In genomic region chr6:93416575-93417420, GRCh38 we compare ENCODE assay signal across 8 cellular contexts. TPM values are rescaled to one million over a fixed set of nuclear protein-coding genes. Genes with fewer than 3 reads are reported as not detected.
DNase-seq lines count a peak whose midpoint lies in the region; ATAC-seq and TF ChIP-seq lines count a peak whose summit lies in the region.

No MANE protein-coding gene starts in this region.

- peaks cover 4% of the 10 kb centered on the region for H3K4me1 ChIP-seq in endodermal cell (ENCODE audit: control insufficient read depth, insufficient read depth, low read length)
- H3K4me1 ChIP-seq in muscle layer of duodenum (ENCODE audit: control insufficient read depth in 1 of 2, insufficient read depth in 2 of 2, low read length in 2 of 2) = peaks cover 4 to 27% of the 10 kb centered on the region in 2 donors

- no peaks in the 10 kb centered on the region for H3K36me3 Mint-ChIP-seq in activated CD4-positive, alpha-beta memory T cell treated with anti-CD3 and anti-CD28 coated beads for 36 hours
- H3K36me3 Mint-ChIP-seq in activated CD4-positive, alpha-beta memory T cell treated with anti-CD3 and anti-CD28 coated beads, Interleukin-2, amount 10 ng/mL, durations not matched to agents 7 days and 5 days (ENCODE audit: low read depth) = no peaks in the 10 kb centered on the region
- H3K36me3 Mint-ChIP-seq in endodermal cell (ENCODE audit: low read depth) = no peaks in the 10 kb centered on the region

- no peak overlapping the region for H3K4me3 Mint-ChIP-seq in activated CD4-positive, alpha-beta memory T cell treated with anti-CD3 and anti-CD28 coated beads for 36 hours
- H3K4me3 Mint-ChIP-seq in activated CD4-positive, alpha-beta memory T cell treated with anti-CD3 and anti-CD28 coated beads, Interleukin-2, amount 10 ng/mL, durations not matched to agents 7 days and 5 days = no peak overlapping the region
- peak overlapping the region; percentile 72 for H3K4me3 Mint-ChIP-seq in endodermal cell

- no peak for TF ChIP-seq CTCF in endodermal cell (conservative IDR thresholded peaks at IDR 0.05)

- CTCF ChIA-PET in activated CD4-positive, alpha-beta memory T cell treated with anti-CD3 and anti-CD28 coated beads for 36 hours (lab: Charles Lee) = no interaction called here
- CTCF ChIA-PET in activated CD4-positive, alpha-beta memory T cell treated with anti-CD3 and anti-CD28 coated beads, Interleukin-2, amount 10 ng/mL, durations not matched to agents 7 days and 5 days (lab: Charles Lee) = no interaction called here

- H3K4me1 Mint-ChIP-seq in activated CD4-positive, alpha-beta memory T cell treated with anti-CD3 and anti-CD28 coated beads for 36 hours (ENCODE audit: low read depth) = peaks cover 25% of the 10 kb centered on the region
- H3K4me1 Mint-ChIP-seq in activated CD4-positive, alpha-beta memory T cell treated with anti-CD3 and anti-CD28 coated beads, Interleukin-2, amount 10 ng/mL, durations not matched to agents 7 days and 5 days = peaks cover 21% of the 10 kb centered on the region
- peaks cover 16% of the 10 kb centered on the region for H3K4me1 Mint-ChIP-seq in endodermal cell

- H3K27me3 Mint-ChIP-seq in activated CD4-positive, alpha-beta memory T cell treated with anti-CD3 and anti-CD28 coated beads for 36 hours = peaks cover 48% of the 10 kb centered on the region
- peaks cover 50% of the 10 kb centered on the region for H3K27me3 Mint-ChIP-seq in activated CD4-positive, alpha-beta memory T cell treated with anti-CD3 and anti-CD28 coated beads, Interleukin-2, amount 10 ng/mL, durations not matched to agents 7 days and 5 days
- H3K27me3 Mint-ChIP-seq in endodermal cell (ENCODE audit: insufficient read depth) = peaks cover 47% of the 10 kb centered on the region

- intact Hi-C loops in activated CD4-positive, alpha-beta memory T cell treated with anti-CD3 and anti-CD28 coated beads for 36 hours (cut with micrococcal nuclease) = no loop called here

- no peak overlapping the region for H3K27ac Mint-ChIP-seq in activated CD4-positive, alpha-beta memory T cell treated with anti-CD3 and anti-CD28 coated beads for 36 hours
- H3K27ac Mint-ChIP-seq in activated CD4-positive, alpha-beta memory T cell treated with anti-CD3 and anti-CD28 coated beads, Interleukin-2, amount 10 ng/mL, durations not matched to agents 7 days and 5 days = no peak overlapping the region
- H3K27ac Mint-ChIP-seq in endodermal cell = no peak overlapping the region

- H3K9me3 ChIP-seq in endodermal cell (ENCODE audit: control insufficient read depth, low read length) (no peaks in the 10 kb centered on the region), muscle layer of duodenum (ENCODE audit: control insufficient read depth in 1 of 2, low read length in 2 of 2) (no peaks in the 10 kb centered on the region)

- H3K36me3 ChIP-seq in endodermal cell (ENCODE audit: control insufficient read depth, insufficient read depth, low read length) (no peaks in the 10 kb centered on the region), muscle layer of duodenum (ENCODE audit: control insufficient read depth in 1 of 2, insufficient read depth in 2 of 2, low read length in 2 of 2) (no peaks in the 10 kb centered on the region)

- no peaks in the 10 kb centered on the region for H3K9me3 Mint-ChIP-seq in activated CD4-positive, alpha-beta memory T cell treated with anti-CD3 and anti-CD28 coated beads for 36 hours
- no peaks in the 10 kb centered on the region for H3K9me3 Mint-ChIP-seq in activated CD4-positive, alpha-beta memory T cell treated with anti-CD3 and anti-CD28 coated beads, Interleukin-2, amount 10 ng/mL, durations not matched to agents 7 days and 5 days
- no peaks in the 10 kb centered on the region for H3K9me3 Mint-ChIP-seq in endodermal cell

- ATAC-seq in GM21786 (IDR thresholded peaks at IDR 0.05; ENCODE audit: unreplicated experiment) (no peak), GM21447 (IDR thresholded peaks at IDR 0.05; ENCODE audit: unreplicated experiment) (no peak)

- peak; percentile 9 for DNase-seq in activated CD4-positive, alpha-beta memory T cell treated with anti-CD3 and anti-CD28 coated beads for 36 hours
- DNase-seq in activated CD4-positive, alpha-beta memory T cell treated with anti-CD3 and anti-CD28 coated beads, Interleukin-2, amount 10 ng/mL, durations not matched to agents 7 days and 5 days = no peak
- DNase-seq in NCI-H748 (lab: John Stamatoyannopoulos, UW; ENCODE audit: unreplicated experiment) (peak; percentile 94), endodermal cell (peak; percentile 83), activated gamma-delta T cell treated with Interleukin-2 at 50 U/mL for 16 hours (no peak)

- 0% methylated on average over 15 to 76 of the region's 76 CpGs for WGBS in endodermal cell (ENCODE audit: insufficient coverage in 1 of 2, insufficient read length in 1 of 2), 2 experiments

- H3K27ac ChIP-seq in endodermal cell (ENCODE audit: low read depth, low read length) = peak overlapping the region; percentile 27
- H3K27ac ChIP-seq in muscle layer of duodenum (ENCODE audit: low read length) = peak overlapping the region; percentile 68

- H3K9ac ChIP-seq in endodermal cell (ENCODE audit: extremely low read depth, low read length, poor library complexity, severe bottlenecking) = no peak overlapping the region

- H3K27me3 ChIP-seq in endodermal cell (ENCODE audit: control insufficient read depth, insufficient read depth, low read length, poor library complexity, severe bottlenecking) = peaks cover 31% of the 10 kb centered on the region
- peaks cover 17% of the 10 kb centered on the region for H3K27me3 ChIP-seq in muscle layer of duodenum (ENCODE audit: low read depth, low read length)

- H3K4me3 ChIP-seq in endodermal cell (ENCODE audit: low read length) = peak overlapping the region; percentile 96
- peak overlapping the region; percentile 70 to 97 for H3K4me3 ChIP-seq in muscle layer of duodenum (ENCODE audit: low read depth in 1 of 2, low read length in 2 of 2)

- POLR2A ChIA-PET in activated CD4-positive, alpha-beta memory T cell treated with anti-CD3 and anti-CD28 coated beads for 36 hours (lab: Charles Lee) = no interaction called here
- POLR2A ChIA-PET in activated CD4-positive, alpha-beta memory T cell treated with anti-CD3 and anti-CD28 coated beads, Interleukin-2, amount 10 ng/mL, durations not matched to agents 7 days and 5 days (lab: Charles Lee) = no interaction called here

RNA-seq across cellular contexts. Expression of gene EPHA7, which starts 2.6 kb away (rescaled TPM):
- total RNA-seq in activated CD4-positive, alpha-beta memory T cell treated with anti-CD3 and anti-CD28 coated beads for 36 hours = not detected
- not detected for total RNA-seq in activated CD4-positive, alpha-beta memory T cell treated with anti-CD3 and anti-CD28 coated beads, Interleukin-2, amount 10 ng/mL, durations not matched to agents 7 days and 5 days
- total RNA-seq in endodermal cell = 1 to 10 TPM; 2.5 to 5.5 TPM
- polyA plus RNA-seq in endodermal cell (2013, experiment 1 of 2) = 84.7 TPM
- 79.2 TPM for polyA plus RNA-seq in endodermal cell (2013, experiment 2 of 2)

Comparison
In these comparisons a context has a peak if more than half of its experiments do, and no peak if none do; other contexts are left out.
1. DNase-seq: peak in activated CD4-positive, alpha-beta memory T cell treated with anti-CD3 and anti-CD28 coated beads for 36 hours (single experiment), NCI-H748 (single experiment) and endodermal cell (single experiment); none in activated CD4-positive, alpha-beta memory T cell treated with anti-CD3 and anti-CD28 coated beads, Interleukin-2, amount 10 ng/mL, durations not matched to agents 7 days and 5 days (single experiment) and activated gamma-delta T cell treated with Interleukin-2 at 50 U/mL for 16 hours (single experiment).